1 cellular context compared by ENCODE assay signal in the genomic region with DNA sequence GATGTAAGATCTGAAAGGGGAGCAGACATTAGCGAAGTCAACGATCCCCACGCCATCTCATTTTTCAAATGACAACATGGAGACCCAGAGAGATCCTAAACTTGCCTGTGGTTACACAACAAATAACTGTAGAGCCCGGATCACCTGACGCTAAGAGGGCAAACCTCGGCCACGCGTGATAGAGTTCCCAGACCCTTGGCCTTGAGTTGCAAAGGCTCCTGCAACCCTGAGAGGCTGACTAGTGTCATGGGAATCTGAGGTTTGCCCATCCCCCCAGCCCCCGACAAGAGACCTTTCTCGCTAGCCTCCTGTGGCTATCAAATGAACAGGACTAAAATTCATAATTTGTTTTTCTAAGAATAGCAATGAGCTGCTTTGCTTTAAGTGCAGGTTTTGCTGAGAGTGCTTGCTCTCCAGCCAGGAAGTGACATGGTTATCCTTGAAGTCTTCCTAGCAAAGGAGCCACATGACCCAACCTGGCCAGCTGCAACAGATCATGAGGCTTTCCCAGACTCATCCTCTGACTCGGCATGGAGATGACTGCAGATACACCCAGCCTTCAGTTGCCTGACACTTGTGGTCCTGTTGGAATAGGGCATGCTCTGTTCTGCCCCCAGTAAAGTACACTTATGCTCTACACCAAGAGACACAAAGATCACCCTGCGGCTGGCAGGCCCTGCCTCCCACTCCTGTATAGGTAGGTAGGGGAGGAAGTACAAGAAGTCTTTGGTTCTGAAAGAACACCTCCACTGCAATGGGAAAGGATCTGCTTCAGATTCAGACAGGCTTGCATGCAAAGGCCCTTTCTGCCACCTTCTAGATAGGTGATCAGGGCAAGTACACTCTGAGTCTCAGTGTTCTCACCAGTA.
TF ChIP-seq lines count a peak whose summit lies in the region.

No MANE protein-coding gene starts in this region.

TF ChIP-seq in GM23338, 12 proteins besides CTCF, POLR2A, EP300 and RAD21 (continued from another document):
- TF ChIP-seq ZNF462 (CRISPR knock-in tag; IDR thresholded peaks at IDR 0.05) (no peak), CREB1 (CRISPR knock-in tag; IDR thresholded peaks at IDR 0.05; ENCODE audit: low read depth) (no peak), EZH2phosphoT487 (IDR thresholded peaks at IDR 0.05; ENCODE audit: unreplicated experiment) (no peak), EZH2 (IDR thresholded peaks at IDR 0.05; ENCODE audit: low read depth, unreplicated experiment) (no peak), ZNF331 (CRISPR knock-in tag; IDR thresholded peaks at IDR 0.05; ENCODE audit: low read depth) (no peak), NANOG (IDR thresholded peaks at IDR 0.05; ENCODE audit: borderline replicate concordance) (no peak)
- TF ChIP-seq, protein P1, sequence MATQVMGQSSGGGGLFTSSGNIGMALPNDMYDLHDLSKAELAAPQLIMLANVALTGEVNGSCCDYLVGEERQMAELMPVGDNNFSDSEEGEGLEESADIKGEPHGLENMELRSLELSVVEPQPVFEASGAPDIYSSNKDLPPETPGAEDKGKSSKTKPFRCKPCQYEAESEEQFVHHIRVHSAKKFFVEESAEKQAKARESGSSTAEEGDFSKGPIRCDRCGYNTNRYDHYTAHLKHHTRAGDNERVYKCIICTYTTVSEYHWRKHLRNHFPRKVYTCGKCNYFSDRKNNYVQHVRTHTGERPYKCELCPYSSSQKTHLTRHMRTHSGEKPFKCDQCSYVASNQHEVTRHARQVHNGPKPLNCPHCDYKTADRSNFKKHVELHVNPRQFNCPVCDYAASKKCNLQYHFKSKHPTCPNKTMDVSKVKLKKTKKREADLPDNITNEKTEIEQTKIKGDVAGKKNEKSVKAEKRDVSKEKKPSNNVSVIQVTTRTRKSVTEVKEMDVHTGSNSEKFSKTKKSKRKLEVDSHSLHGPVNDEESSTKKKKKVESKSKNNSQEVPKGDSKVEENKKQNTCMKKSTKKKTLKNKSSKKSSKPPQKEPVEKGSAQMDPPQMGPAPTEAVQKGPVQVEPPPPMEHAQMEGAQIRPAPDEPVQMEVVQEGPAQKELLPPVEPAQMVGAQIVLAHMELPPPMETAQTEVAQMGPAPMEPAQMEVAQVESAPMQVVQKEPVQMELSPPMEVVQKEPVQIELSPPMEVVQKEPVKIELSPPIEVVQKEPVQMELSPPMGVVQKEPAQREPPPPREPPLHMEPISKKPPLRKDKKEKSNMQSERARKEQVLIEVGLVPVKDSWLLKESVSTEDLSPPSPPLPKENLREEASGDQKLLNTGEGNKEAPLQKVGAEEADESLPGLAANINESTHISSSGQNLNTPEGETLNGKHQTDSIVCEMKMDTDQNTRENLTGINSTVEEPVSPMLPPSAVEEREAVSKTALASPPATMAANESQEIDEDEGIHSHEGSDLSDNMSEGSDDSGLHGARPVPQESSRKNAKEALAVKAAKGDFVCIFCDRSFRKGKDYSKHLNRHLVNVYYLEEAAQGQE (IDR thresholded peaks at IDR 0.05; ENCODE audit: unreplicated experiment) = no peak
TF ChIP-seq in GM23338: peak in this region for 0.
